Comparison of ENCODE assay signal across 13 cellular contexts in genomic region chr6:37680668-37681067, GRCh38. TPM values are rescaled to one million over a fixed set of nuclear protein-coding genes. Genes with fewer than 3 reads are reported as not detected.
DNase-seq lines count a peak whose midpoint lies in the region; ATAC-seq and TF ChIP-seq lines count a peak whose summit lies in the region.
"Had no signal": no experiment of that assay in that cellular context is flagged by ENCODE, and none has a peak within 500 bp of the region (broad histone marks: within the 10 kb centered on the region; RNA-seq: fewer than 3 reads in every experiment).

No MANE protein-coding gene starts in this region.

- H3K4me3 ChIP-seq in astrocyte of the spinal cord (ENCODE audit: low read depth, low read length) (no peak overlapping the region), mucosa of descending colon (no peak overlapping the region)

- no peaks in the 10 kb centered on the region for H3K4me1 ChIP-seq in mucosa of descending colon (ENCODE audit: low read depth)

- H3K9me3 ChIP-seq in mucosa of descending colon = no peaks in the 10 kb centered on the region

- ATAC-seq in left cardiac atrium (peak; percentile 69 to 86), Right ventricle myocardium superior (ENCODE audit: poor library complexity) (no peak), mucosa of descending colon (peak; percentile 13), GM18907 (IDR thresholded peaks at IDR 0.05; ENCODE audit: unreplicated experiment) (no peak), GM19452 (IDR thresholded peaks at IDR 0.05; ENCODE audit: unreplicated experiment) (no peak)

- intact Hi-C loops in left cardiac atrium (cut with DNase I) = loop anchor here in 1 of 2 donors (10.0 kb wide), 2 partner anchors 116 to 196 kb away; no protein-coding TSS in a partner anchor
- intact Hi-C loops in Right ventricle myocardium superior (cut with DNase I) = no loop called here
- intact Hi-C loops in mucosa of descending colon (cut with DNase I, micrococcal nuclease) = no loop called here

- in situ Hi-C loops in astrocyte of the spinal cord (cut with HindIII; ENCODE audit: low sequenced_read_pairs) = no loop called here

- DNase-seq in left cardiac atrium = peak; percentile 46
- no peak for DNase-seq in Right ventricle myocardium superior
- peak; percentile 45 for DNase-seq in astrocyte of the spinal cord (ENCODE audit: low read depth, low spot score)
- DNase-seq in mucosa of descending colon = peak in 1 of 3 donors; percentile 42
- DNase-seq in UCSD-AML1 (lab: John Stamatoyannopoulos, UW; ENCODE audit: unreplicated experiment) = no peak
- no peak for DNase-seq in islet precursor cell
- DNase-seq: activated CD4-positive, alpha-beta T cell treated with anti-CD3 and anti-CD28 coated beads, Interleukin-2, amount 10 ng/mL, durations not matched to agents 24 days and 14 days; activated naive CD4-positive, alpha-beta T cell; cortex of kidney; glutamatergic neuron; NCI-H226 had no signal

- TF ChIP-seq CTCF in astrocyte of the spinal cord (IDR thresholded peaks at IDR 0.05; ENCODE audit: low read depth, low read length) (no peak), mucosa of descending colon (IDR thresholded peaks at IDR 0.05) (no peak)

- no peaks in the 10 kb centered on the region for H3K36me3 ChIP-seq in mucosa of descending colon (ENCODE audit: low read depth)

RNA-seq across cellular contexts. Expression of gene MDGA1, which starts 17.0 kb away (rescaled TPM):
- total RNA-seq in left cardiac atrium (1 to 10 TPM; 2.9 to 4.7 TPM), Right ventricle myocardium superior (12.5 TPM), mucosa of descending colon (1 to 10 TPM in 1 of 3 donors, under 1 TPM in 2; 0.67 to 4.3 (median 0.69) TPM)

Comparison
In these comparisons a context has a peak if more than half of its experiments do, and no peak if none do; other contexts are left out.
1. ATAC-seq: peak in left cardiac atrium (2 of 2) and mucosa of descending colon (single experiment); none in Right ventricle myocardium superior (single experiment), GM18907 (single experiment) and GM19452 (single experiment).
2. DNase-seq: peak in left cardiac atrium (single experiment) and astrocyte of the spinal cord (single experiment); none in Right ventricle myocardium superior (single experiment), UCSD-AML1 (single experiment) and islet precursor cell (single experiment).